10 cellular contexts compared by ENCODE assay signal in genomic region chr6:33000053-33000452, GRCh38. TPM values are rescaled to one million over a fixed set of nuclear protein-coding genes. Genes with fewer than 3 reads are reported as not detected.
A peak's percentile ranks its signal among the peaks of the same experiment; 100 is the strongest.
DNase-seq lines count a peak whose midpoint lies in the region; FAIRE-seq and TF ChIP-seq lines count a peak whose summit lies in the region.
"Had no signal": no experiment of that assay in that cellular context is flagged by ENCODE, and none has a peak within 500 bp of the region (broad histone marks: within the 10 kb centered on the region; RNA-seq: fewer than 3 reads in every experiment).

No MANE protein-coding gene starts in this region.

- no peaks in the 10 kb centered on the region for H3K79me2 ChIP-seq in SU-DHL-6 (ENCODE audit: insufficient read depth, low read length)

- no peaks in the 10 kb centered on the region for H4K20me1 ChIP-seq in SU-DHL-6 (ENCODE audit: low read depth, low read length)

- no peak overlapping the region for H3K9ac ChIP-seq in SU-DHL-6 (ENCODE audit: low read length)

- no peaks in the 10 kb centered on the region for H3K27me3 ChIP-seq in SU-DHL-6 (ENCODE audit: low read length)
- peaks cover 9% of the 10 kb centered on the region for H3K27me3 ChIP-seq in kidney epithelial cell (ENCODE audit: control insufficient read depth, insufficient read depth, low read length)
- no peaks in the 10 kb centered on the region for H3K27me3 ChIP-seq in testis

- H2AFZ ChIP-seq in SU-DHL-6 (ENCODE audit: low read depth, low read length, severe bottlenecking): peak overlapping the region; percentile 22

- intact Hi-C loops in testis (cut with DNase I; ENCODE audit: low total_unique reads): no loop called here

- no peaks in the 10 kb centered on the region for H3K36me3 ChIP-seq in SU-DHL-6 (ENCODE audit: low read length)
- no peaks in the 10 kb centered on the region for H3K36me3 ChIP-seq in kidney epithelial cell (ENCODE audit: control insufficient read depth, insufficient read depth, low read length)
- no peaks in the 10 kb centered on the region for H3K36me3 ChIP-seq in testis (ENCODE audit: low read depth, missing control alignments)

- H3K4me3 ChIP-seq in SU-DHL-6 (ENCODE audit: insufficient read depth, low read length, poor library complexity, severe bottlenecking): no peak overlapping the region
- H3K4me3 ChIP-seq in kidney epithelial cell (ENCODE audit: low read depth, low read length): no peak overlapping the region
- no peak overlapping the region for H3K4me3 ChIP-seq in testis

- FAIRE-seq in D721Med (lab: Jason Lieb, UNC) (no peak), GM19239 (lab: Jason Lieb, UNC) (peak; percentile 68), frontal cortex (lab: Jason Lieb, UNC) (no peak)

- no peaks in the 10 kb centered on the region for H3K9me2 ChIP-seq in SU-DHL-6 (replicated peaks; ENCODE audit: insufficient read depth, low read length)

- no peak overlapping the region for H3K27ac ChIP-seq in SU-DHL-6 (ENCODE audit: low read depth, low read length)
- no peak overlapping the region for H3K27ac ChIP-seq in testis

- TF ChIP-seq CTCF in D721Med (IDR thresholded peaks at IDR 0.05; ENCODE audit: insufficient read depth, missing control alignments) (peak; percentile 11), SU-DHL-6 (IDR thresholded peaks at IDR 0.05; ENCODE audit: insufficient read depth, low read length, poor library complexity, severe bottlenecking) (peak; percentile 79), kidney epithelial cell (IDR thresholded peaks at IDR 0.05; ENCODE audit: insufficient read depth, low read length, poor library complexity, severe bottlenecking) (peak; percentile 16), testis (IDR thresholded peaks at IDR 0.05) (no peak)

- TF ChIP-seq POLR2A in testis (IDR thresholded peaks at IDR 0.05): no peak

- DNase-seq in D721Med (ENCODE audit: insufficient read length, low spot score) (no peak), GM19239 (ENCODE audit: insufficient read length, low spot score) (no peak), kidney epithelial cell (ENCODE audit: low read depth) (no peak), SIG-M5 (lab: John Stamatoyannopoulos, UW) (no peak), testis (no peak), frontal cortex (ENCODE audit: low spot score in 2 of 2) (no peak), occipital lobe (lab: John Stamatoyannopoulos, UW) (no peak)
- DNase-seq: NCI-H187 treated with DMSO at 0.1 percent for 48 hours; stimulated activated CD4-positive, alpha-beta T cell treated with anti-CD3 and anti-CD28 coated beads, Interleukin-4, amount 100 ng/mL, for 4 hours had no signal

- H3K9me3 ChIP-seq in SU-DHL-6 (ENCODE audit: insufficient read depth, low read length): no peaks in the 10 kb centered on the region
- no peaks in the 10 kb centered on the region for H3K9me3 ChIP-seq in testis

- H3K4me2 ChIP-seq in SU-DHL-6 (ENCODE audit: low read depth, low read length, poor library complexity, severe bottlenecking): no peak overlapping the region

- WGBS in testis, 2 donors: 70 to 78% methylated on average over 8 of the region's 8 CpGs

- no peaks in the 10 kb centered on the region for H3K4me1 ChIP-seq in testis

- H3F3A ChIP-seq in SU-DHL-6 (ENCODE audit: insufficient read depth): 0 out of 2 replicates have a peak, but pooled peaks cover 3% of the 10 kb centered on the region

RNA-seq across cellular contexts. Expression of gene HLA-DOA, which starts 9.3 kb away (rescaled TPM):
- 0.71 and 1.6 TPM in 2 replicates for total RNA-seq in kidney epithelial cell
- total RNA-seq in testis: 1 to 10 TPM; 1.2 to 1.7 TPM
- 13.5 TPM for polyA plus RNA-seq in testis (ENCODE audit: insufficient read depth, low read depth, low replicate concordance)
- 0.82 TPM for total RNA-seq in frontal cortex
- total RNA-seq in occipital lobe: 0.16 TPM

RNA-seq across cellular contexts. Expression of gene BRD2, which starts 31.7 kb away (rescaled TPM):
- 191 and 206 TPM in 2 replicates for total RNA-seq in kidney epithelial cell
- 100 to 1,000 TPM; 312 to 334 TPM for total RNA-seq in testis
- 299 TPM for polyA plus RNA-seq in testis (ENCODE audit: insufficient read depth, low read depth, low replicate concordance)
- 55.8 TPM for total RNA-seq in frontal cortex
- 66.6 TPM for total RNA-seq in occipital lobe

RNA-seq across cellular contexts. Expression of gene HLA-DMA, which starts 47.2 kb away (rescaled TPM):
- total RNA-seq in kidney epithelial cell (1.6 and 4.7 TPM in 2 replicates), testis (10 to 100 TPM; 10.1 to 19.8 TPM), frontal cortex (0.82 TPM), occipital lobe (0.94 TPM)
- 54.5 TPM for polyA plus RNA-seq in testis (ENCODE audit: insufficient read depth, low read depth, low replicate concordance)

RNA-seq across cellular contexts. Expression of gene HLA-DMB, which starts 59.2 kb away (rescaled TPM):
- total RNA-seq in kidney epithelial cell: 1.0 and 2.3 TPM in 2 replicates
- 1 to 10 TPM; 4.9 to 6.0 TPM for total RNA-seq in testis
- 46.1 TPM for polyA plus RNA-seq in testis (ENCODE audit: insufficient read depth, low read depth, low replicate concordance)
- 0.82 TPM for total RNA-seq in frontal cortex
- 2.0 TPM for total RNA-seq in occipital lobe

Comparison
In these comparisons a context has a peak if more than half of its experiments do, and no peak if none do; other contexts are left out.
1. CTCF ChIP-seq: peak in D721Med (single experiment), SU-DHL-6 (single experiment) and kidney epithelial cell (single experiment); none in testis (0 of 3).